In genomic region chr2:96205888-96206287, GRCh38 we compare ENCODE assay signal across 8 cellular contexts. TPM values are rescaled to one million over a fixed set of nuclear protein-coding genes. Genes with fewer than 3 reads are reported as not detected.
A peak's percentile ranks its signal among the peaks of the same experiment; 100 is the strongest.
DNase-seq lines count a peak whose midpoint lies in the region; ATAC-seq and TF ChIP-seq lines count a peak whose summit lies in the region.

No MANE protein-coding gene starts in this region.

- H3K27ac ChIP-seq in iPS-20b (ENCODE audit: low read length) (no peak overlapping the region), suprapubic skin (peak overlapping the region; percentile 73), uterus (peak overlapping the region in 1 of 2 donors; percentile 47)

- H3K4me3 ChIP-seq in iPS-20b (ENCODE audit: low read length) (peak overlapping the region; percentile 52), suprapubic skin (peak overlapping the region; percentile 14), uterus (no peak overlapping the region)

- peak overlapping the region; percentile 88 for H3K4me3 Mint-ChIP-seq in activated T-cell treated with anti-CD3 and anti-CD28 coated beads, Interleukin-2, amount 50 U/mL, for 4 hours
- peak overlapping the region; percentile 81 for H3K4me3 Mint-ChIP-seq in activated T-helper 2 cell treated with anti-CD3 and anti-CD28 coated beads, Interferon-gamma antibody, Interleukin-2, Interleukin-4, amounts not matched to agents 10 μg/mL and 5 μg/mL and 100 μg/mL, durations not matched to agents 14 hours and 24 hours and 36 hours (ENCODE audit: low read depth)

- no peak for TF ChIP-seq EP300 in suprapubic skin (IDR thresholded peaks at IDR 0.05)

- H3K9me3 ChIP-seq in iPS-20b (ENCODE audit: insufficient read depth, low read depth, low read length) (no peaks in the 10 kb centered on the region), suprapubic skin (no peaks in the 10 kb centered on the region), uterus (no peaks in the 10 kb centered on the region)

- ATAC-seq in activated T-cell treated with anti-CD3 and anti-CD28 coated beads, Interleukin-2, amount 50 U/mL, for 4 hours: no peak

- H3K27me3 ChIP-seq in iPS-20b (ENCODE audit: insufficient read depth, low read length) (no peaks in the 10 kb centered on the region), suprapubic skin (no peaks in the 10 kb centered on the region), uterus (no peaks in the 10 kb centered on the region)

- H3K4me1 ChIP-seq in iPS-20b (ENCODE audit: insufficient read depth, low read length) (peaks cover 17% of the 10 kb centered on the region), suprapubic skin (peaks cover 82% of the 10 kb centered on the region), uterus (peaks cover 5 to 9% of the 10 kb centered on the region in 2 donors)

- peaks cover 3% of the 10 kb centered on the region for H3K36me3 ChIP-seq in iPS-20b (ENCODE audit: insufficient read depth, low read depth, low read length)
- no peaks in the 10 kb centered on the region for H3K36me3 ChIP-seq in suprapubic skin
- no peaks in the 10 kb centered on the region for H3K36me3 ChIP-seq in uterus

- H3K27ac Mint-ChIP-seq in activated T-helper 2 cell treated with anti-CD3 and anti-CD28 coated beads, Interferon-gamma antibody, Interleukin-2, Interleukin-4, amounts not matched to agents 10 μg/mL and 5 μg/mL and 100 μg/mL, durations not matched to agents 14 hours and 24 hours and 36 hours: peak overlapping the region; percentile 51

- no peak overlapping the region; the same call in 1 of the 2 replicates for H3K9ac ChIP-seq in iPS-20b (ENCODE audit: low read depth, low read length)

- intact Hi-C loops in activated T-helper 2 cell treated with anti-CD3 and anti-CD28 coated beads, Interferon-gamma antibody, Interleukin-2, Interleukin-4, amounts not matched to agents 10 μg/mL and 5 μg/mL and 100 μg/mL, durations not matched to agents 14 hours and 24 hours and 36 hours (cut with micrococcal nuclease): loop anchor here (10.0 kb wide), 1 partner anchor 119 kb away; the partner anchor contains the start of gene ITPRIPL1
- intact Hi-C loops in uterus (cut with DNase I; ENCODE audit: low total_unique reads): loop anchor here (5.0 kb wide), 1 partner anchor 51 kb away; no protein-coding TSS in a partner anchor

- peaks cover 71% of the 10 kb centered on the region for H3K4me1 Mint-ChIP-seq in activated T-cell treated with anti-CD3 and anti-CD28 coated beads, Interleukin-2, amount 50 U/mL, for 4 hours (ENCODE audit: low read depth)
- H3K4me1 Mint-ChIP-seq in activated T-helper 2 cell treated with anti-CD3 and anti-CD28 coated beads, Interferon-gamma antibody, Interleukin-2, Interleukin-4, amounts not matched to agents 10 μg/mL and 5 μg/mL and 100 μg/mL, durations not matched to agents 14 hours and 24 hours and 36 hours (ENCODE audit: low read depth): peaks cover 59% of the 10 kb centered on the region

- TF ChIP-seq POLR2A in suprapubic skin (IDR thresholded peaks at IDR 0.05) (no peak), uterus (IDR thresholded peaks at IDR 0.05) (no peak)

- no peaks in the 10 kb centered on the region for H3K9me3 Mint-ChIP-seq in activated T-cell treated with anti-CD3 and anti-CD28 coated beads, Interleukin-2, amount 50 U/mL, for 4 hours
- H3K9me3 Mint-ChIP-seq in activated T-helper 2 cell treated with anti-CD3 and anti-CD28 coated beads, Interferon-gamma antibody, Interleukin-2, Interleukin-4, amounts not matched to agents 10 μg/mL and 5 μg/mL and 100 μg/mL, durations not matched to agents 14 hours and 24 hours and 36 hours: no peaks in the 10 kb centered on the region

- peaks cover 21% of the 10 kb centered on the region for H3K36me3 Mint-ChIP-seq in activated T-cell treated with anti-CD3 and anti-CD28 coated beads, Interleukin-2, amount 50 U/mL, for 4 hours (ENCODE audit: insufficient read depth)
- peaks cover 43% of the 10 kb centered on the region for H3K36me3 Mint-ChIP-seq in activated T-helper 2 cell treated with anti-CD3 and anti-CD28 coated beads, Interferon-gamma antibody, Interleukin-2, Interleukin-4, amounts not matched to agents 10 μg/mL and 5 μg/mL and 100 μg/mL, durations not matched to agents 14 hours and 24 hours and 36 hours (ENCODE audit: low read depth)

- no peak for DNase-seq in activated T-cell treated with anti-CD3 and anti-CD28 coated beads, Interleukin-2, amount 50 U/mL, for 4 hours
- no peak for DNase-seq in activated T-cell treated with anti-CD3 and anti-CD28 coated beads, Interleukin-2, amount 50 U/mL, for 1 hour
- DNase-seq in activated T-helper 2 cell treated with anti-CD3 and anti-CD28 coated beads, Interferon-gamma antibody, Interleukin-2, Interleukin-4, amounts not matched to agents 10 μg/mL and 5 μg/mL and 100 μg/mL, durations not matched to agents 14 hours and 24 hours and 36 hours (ENCODE audit: low spot score): no peak
- DNase-seq in suprapubic skin (ENCODE audit: low spot score in 2 of 2): no peak
- no peak for DNase-seq in NCI-H82 treated with DMSO at 0.1 percent for 48 hours (lab: John Stamatoyannopoulos, UW; ENCODE audit: unreplicated experiment)
- no peak for DNase-seq in activated gamma-delta T cell treated with Interleukin-2 at 50 U/mL for 16 hours
- DNase-seq in uterus: no peak

- no peaks in the 10 kb centered on the region for H3K27me3 Mint-ChIP-seq in activated T-cell treated with anti-CD3 and anti-CD28 coated beads, Interleukin-2, amount 50 U/mL, for 4 hours (ENCODE audit: low read depth)
- H3K27me3 Mint-ChIP-seq in activated T-helper 2 cell treated with anti-CD3 and anti-CD28 coated beads, Interferon-gamma antibody, Interleukin-2, Interleukin-4, amounts not matched to agents 10 μg/mL and 5 μg/mL and 100 μg/mL, durations not matched to agents 14 hours and 24 hours and 36 hours (ENCODE audit: low read depth): no peaks in the 10 kb centered on the region

- TF ChIP-seq CTCF in suprapubic skin (IDR thresholded peaks at IDR 0.05): no peak
- no peak for TF ChIP-seq CTCF in uterus (IDR thresholded peaks at IDR 0.05)

RNA-seq across cellular contexts. Expression of gene STARD7, which starts 2.7 kb away (rescaled TPM):
- total RNA-seq in activated T-cell treated with anti-CD3 and anti-CD28 coated beads, Interleukin-2, amount 50 U/mL, for 4 hours: 100 to 1,000 TPM; 241 to 281 (median 267) TPM
- 201 and 206 TPM in 2 replicates for total RNA-seq in activated T-helper 2 cell treated with anti-CD3 and anti-CD28 coated beads, Interferon-gamma antibody, Interleukin-2, Interleukin-4, amounts not matched to agents 10 μg/mL and 5 μg/mL and 100 μg/mL, durations not matched to agents 14 hours and 24 hours and 36 hours
- total RNA-seq in suprapubic skin (10 to 100 TPM; 69.4 to 92.4 (median 76.8) TPM), uterus (100 to 1,000 TPM in 1 of 4 donors, 10 to 100 TPM in 3; 53.5 to 128 (median 76.4) TPM)

RNA-seq across cellular contexts. Expression of gene TMEM127, which starts 59.9 kb away (rescaled TPM):
- total RNA-seq in activated T-cell treated with anti-CD3 and anti-CD28 coated beads, Interleukin-2, amount 50 U/mL, for 4 hours: 10 to 100 TPM; 31.9 to 37.5 (median 36.9) TPM
- total RNA-seq in activated T-helper 2 cell treated with anti-CD3 and anti-CD28 coated beads, Interferon-gamma antibody, Interleukin-2, Interleukin-4, amounts not matched to agents 10 μg/mL and 5 μg/mL and 100 μg/mL, durations not matched to agents 14 hours and 24 hours and 36 hours: 29.0 and 30.4 TPM in 2 replicates
- total RNA-seq in suprapubic skin (10 to 100 TPM; 39.3 to 66.5 (median 53.9) TPM), uterus (10 to 100 TPM; 17.0 to 45.4 (median 22.3) TPM)

Comparison
In these comparisons a context has a peak if more than half of its experiments do, and no peak if none do; other contexts are left out.
1. H3K4me3 ChIP-seq: peak in iPS-20b (single experiment) and suprapubic skin (single experiment); none in uterus (0 of 2).